Comparison of ENCODE assay signal across 9 cellular contexts in the genomic region with DNA sequence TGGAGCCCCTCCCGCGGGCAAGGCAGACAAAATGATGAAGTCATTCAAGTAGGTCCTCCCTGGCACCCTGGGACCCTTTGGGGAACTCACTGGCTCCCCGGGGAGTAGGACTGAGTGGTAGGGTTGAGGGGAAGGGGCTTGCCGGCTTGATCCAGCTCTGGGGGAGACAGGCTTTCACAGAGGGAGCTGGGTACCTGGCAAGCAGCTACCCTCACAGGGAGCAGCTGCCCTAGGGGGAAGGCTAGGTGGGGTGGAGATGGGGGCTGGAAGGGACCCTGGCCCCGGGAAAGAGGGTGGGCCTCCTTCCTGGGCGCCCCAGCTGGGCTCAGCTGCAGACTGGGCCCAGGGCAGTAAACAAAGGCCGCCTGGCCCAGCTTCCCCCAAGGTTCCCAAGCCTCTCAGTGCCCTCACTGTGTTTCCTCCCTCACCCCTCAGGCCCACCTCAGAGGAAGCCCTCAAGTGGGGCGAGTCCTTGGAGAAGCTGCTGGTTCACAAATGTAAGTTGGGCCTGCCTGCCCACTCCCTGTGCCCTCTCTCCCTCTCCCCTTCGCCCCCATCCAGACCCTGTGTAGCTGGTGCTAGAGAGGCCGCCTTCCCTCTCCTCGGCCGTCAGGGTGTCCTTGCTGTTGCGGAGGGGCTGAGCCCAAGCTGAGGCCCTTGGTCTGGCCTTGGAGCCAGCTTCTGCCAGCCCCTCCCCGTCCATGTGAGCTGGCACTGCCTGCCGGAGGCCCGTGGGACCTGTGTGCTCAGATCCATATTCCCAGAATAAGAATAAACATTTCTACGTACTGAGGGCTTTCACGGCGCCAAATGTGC.
DNase-seq lines count a peak whose midpoint lies in the region; ATAC-seq, FAIRE-seq and TF ChIP-seq lines count a peak whose summit lies in the region.
"Had no signal": no experiment of that assay in that cellular context is flagged by ENCODE, and none has a peak within 500 bp of the region (broad histone marks: within the 10 kb centered on the region; RNA-seq: fewer than 3 reads in every experiment).

No MANE protein-coding gene starts in this region.

- H3K36me3 Mint-ChIP-seq in activated T-cell treated with anti-CD3 and anti-CD28 coated beads, Interleukin-2, amount 50 U/mL, for 24 hours (ENCODE audit: low read depth), result peaks cover 68% of the 10 kb centered on the region
- H3K36me3 Mint-ChIP-seq in natural killer cell treated with Interleukin-12 subunit alpha and Interleukin-12 subunit beta and Interleukin-15 and Interleukin-18, amount 100 ng/mL, for 72 hours, result no peaks in the 10 kb centered on the region

- H3K4me3 ChIP-seq in fibroblast of the aortic adventitia (ENCODE audit: low read depth, low read length) (peak overlapping the region; percentile 87), urinary bladder (ENCODE audit: low read depth, low read length) (peak overlapping the region; percentile 31)

- no peak for DNase-seq in activated T-cell treated with anti-CD3 and anti-CD28 coated beads, Interleukin-2, amount 50 U/mL, for 24 hours
- DNase-seq in activated T-cell treated with anti-CD3 and anti-CD28 coated beads for 4 hours (no peak), fibroblast of the aortic adventitia (ENCODE audit: low read depth) (no peak), NCI-H524 (lab: John Stamatoyannopoulos, UW) (no peak), GM12891 (ENCODE audit: insufficient read length, low spot score) (no peak)
- peak; percentile 47 for DNase-seq in natural killer cell treated with Interleukin-12 subunit alpha and Interleukin-12 subunit beta and Interleukin-15 and Interleukin-18, amount 100 ng/mL, for 72 hours (ENCODE audit: low spot score)
- DNase-seq: activated B cell treated with CpG ODN at 0.5 μM for 24 hours had no signal

- H3K4me1 ChIP-seq in urinary bladder (ENCODE audit: insufficient read depth), result no peaks in the 10 kb centered on the region

- peaks cover 25% of the 10 kb centered on the region for H3K4me1 Mint-ChIP-seq in activated T-cell treated with anti-CD3 and anti-CD28 coated beads, Interleukin-2, amount 50 U/mL, for 24 hours (ENCODE audit: low read depth)
- peaks cover 28 to 37% of the 10 kb centered on the region in 2 donors for H3K4me1 Mint-ChIP-seq in natural killer cell treated with Interleukin-12 subunit alpha and Interleukin-12 subunit beta and Interleukin-15 and Interleukin-18, amount 100 ng/mL, for 72 hours (ENCODE audit: low read depth in 2 of 2)

- no peak overlapping the region for H3K27ac ChIP-seq in urinary bladder (ENCODE audit: low read depth)

- no peak for TF ChIP-seq CTCF in fibroblast of the aortic adventitia (IDR thresholded peaks at IDR 0.05; ENCODE audit: insufficient read depth, low read length)

- peaks cover 3% of the 10 kb centered on the region for H3K36me3 ChIP-seq in urinary bladder (ENCODE audit: insufficient read depth)

- 42% methylated on average over 19 of the region's 19 CpGs for WGBS in urinary bladder

- no peaks in the 10 kb centered on the region for H3K9me3 Mint-ChIP-seq in activated T-cell treated with anti-CD3 and anti-CD28 coated beads, Interleukin-2, amount 50 U/mL, for 24 hours
- H3K9me3 Mint-ChIP-seq in natural killer cell treated with Interleukin-12 subunit alpha and Interleukin-12 subunit beta and Interleukin-15 and Interleukin-18, amount 100 ng/mL, for 72 hours, result no peaks in the 10 kb centered on the region
- H3K9me3 Mint-ChIP-seq: activated B cell treated with CpG ODN at 0.5 μM for 24 hours had no signal

- TF ChIP-seq POLR2A in GM12891 (IDR thresholded peaks at IDR 0.05; ENCODE audit: low read depth, low read length), result no peak

- ATAC-seq in natural killer cell treated with Interleukin-12 subunit alpha and Interleukin-12 subunit beta and Interleukin-15 and Interleukin-18, amount 100 ng/mL, for 72 hours, result no peak
- no peak for ATAC-seq in GM18909 (IDR thresholded peaks at IDR 0.05; ENCODE audit: poor library complexity, unreplicated experiment)

- no peak overlapping the region for H3K4me3 Mint-ChIP-seq in activated T-cell treated with anti-CD3 and anti-CD28 coated beads, Interleukin-2, amount 50 U/mL, for 24 hours
- no peak overlapping the region for H3K4me3 Mint-ChIP-seq in natural killer cell treated with Interleukin-12 subunit alpha and Interleukin-12 subunit beta and Interleukin-15 and Interleukin-18, amount 100 ng/mL, for 72 hours
- H3K4me3 Mint-ChIP-seq: activated B cell treated with CpG ODN at 0.5 μM for 24 hours had no signal

- H3K27me3 Mint-ChIP-seq in activated T-cell treated with anti-CD3 and anti-CD28 coated beads, Interleukin-2, amount 50 U/mL, for 24 hours, result no peaks in the 10 kb centered on the region
- no peaks in the 10 kb centered on the region for H3K27me3 Mint-ChIP-seq in natural killer cell treated with Interleukin-12 subunit alpha and Interleukin-12 subunit beta and Interleukin-15 and Interleukin-18, amount 100 ng/mL, for 72 hours
- H3K27me3 Mint-ChIP-seq: activated B cell treated with CpG ODN at 0.5 μM for 24 hours had no signal

- H3K27ac Mint-ChIP-seq in activated T-cell treated with anti-CD3 and anti-CD28 coated beads, Interleukin-2, amount 50 U/mL, for 24 hours, result peak overlapping the region; percentile 71
- H3K27ac Mint-ChIP-seq in natural killer cell treated with Interleukin-12 subunit alpha and Interleukin-12 subunit beta and Interleukin-15 and Interleukin-18, amount 100 ng/mL, for 72 hours, result no peak overlapping the region
- H3K27ac Mint-ChIP-seq: activated B cell treated with CpG ODN at 0.5 μM for 24 hours had no signal

- FAIRE-seq in GM12891 (lab: Jason Lieb, UNC), result no peak

TF ChIP-seq in GM12891, 5 proteins besides CTCF, POLR2A, EP300 and RAD21:
- TF ChIP-seq POLR2AphosphoS5 (IDR thresholded peaks at IDR 0.05; ENCODE audit: low read depth, low read length) (no peak), TAF1 (IDR thresholded peaks at IDR 0.05; ENCODE audit: low read depth, low read length) (no peak), POU2F2 (IDR thresholded peaks at IDR 0.05; ENCODE audit: low read depth, low read length) (no peak), SPI1 (IDR thresholded peaks at IDR 0.05; ENCODE audit: low read depth, low read length) (no peak), PAX5 (IDR thresholded peaks at IDR 0.05; ENCODE audit: insufficient read depth, low read length, severe bottlenecking) (no peak)
